In the genomic region with DNA sequence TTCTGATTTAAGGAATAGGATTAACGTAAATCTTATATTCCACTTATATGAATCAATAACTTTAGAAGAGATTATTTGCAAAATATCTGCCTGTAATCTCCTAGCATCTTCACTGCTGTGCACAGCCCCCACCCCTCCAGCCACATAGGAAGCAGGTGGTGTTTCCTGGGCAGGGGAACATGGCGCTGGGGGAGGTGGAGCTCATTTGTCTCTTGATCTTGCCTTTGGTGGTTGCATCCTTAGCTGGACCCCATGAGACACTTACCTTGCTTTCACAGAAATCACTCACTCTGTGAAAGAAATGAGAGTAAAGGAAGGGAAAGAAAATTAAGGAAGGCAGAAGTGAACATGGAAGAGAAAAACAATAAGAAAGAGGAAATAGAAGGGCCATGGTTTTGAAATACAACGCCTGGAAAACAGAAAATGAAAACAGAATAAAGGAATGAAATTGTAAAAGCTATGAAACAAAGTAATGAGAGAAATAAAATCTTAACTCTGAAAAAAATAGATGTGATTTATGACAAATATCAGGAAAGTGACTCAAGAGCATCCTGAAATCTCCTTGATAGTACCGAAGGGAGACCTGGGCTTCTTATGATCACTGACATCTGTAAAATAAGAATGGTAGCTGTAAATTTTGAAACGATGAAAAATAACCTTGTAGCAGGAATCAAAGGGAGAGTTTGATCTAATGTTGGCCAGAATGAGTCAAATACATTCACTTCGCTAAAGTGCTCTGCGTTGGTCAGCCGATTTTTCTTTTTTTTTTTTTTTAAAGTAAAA, we compare ENCODE assay signal across 10 cellular contexts. TPM values are rescaled to one million over a fixed set of nuclear protein-coding genes. Genes with fewer than 3 reads are reported as not detected.
DNase-seq lines count a peak whose midpoint lies in the region; ATAC-seq and TF ChIP-seq lines count a peak whose summit lies in the region.
"Had no signal": no experiment of that assay in that cellular context is flagged by ENCODE, and none has a peak within 500 bp of the region (broad histone marks: within the 10 kb centered on the region; RNA-seq: fewer than 3 reads in every experiment).

No MANE protein-coding gene starts in this region.

- CTCF ChIA-PET in activated CD4-positive, alpha-beta T cell treated with anti-CD3 and anti-CD28 coated beads for 36 hours (lab: Charles Lee) = interaction anchor here (0.7 to 3.2 kb wide), 10 partner anchors 16 to 1247 kb away, joined by 3 to 32 read pairs (median 3); partner anchors contain the start of genes RNASEH2B, SPRYD7 and TRIM13
- CTCF ChIA-PET in activated naive CD4-positive, alpha-beta T cell treated with anti-CD3 and anti-CD28 coated beads, Interleukin-2, amount 10 ng/mL, durations not matched to agents 7 days and 5 days (lab: Charles Lee) = interaction anchor here (0.6 to 7.4 kb wide), 5 partner anchors 18 to 895 kb away, joined by 3 to 84 read pairs (median 5); partner anchors contain the start of genes RNASEH2B and TRIM13

- H3K4me3 ChIP-seq in NB4 (ENCODE audit: low read depth, low read length) (no peak overlapping the region), thoracic aorta (peak overlapping the region; percentile 32)

- no peaks in the 10 kb centered on the region for H3K36me3 ChIP-seq in thoracic aorta

- no peak for TF ChIP-seq POLR2A in NB4 (IDR thresholded peaks at IDR 0.05; ENCODE audit: extremely low read depth, insufficient read length)

- H3K27me3 ChIP-seq in thoracic aorta (replicated peaks; ENCODE audit: insufficient read depth) = no peaks in the 10 kb centered on the region

- ATAC-seq in activated CD4-positive, alpha-beta T cell treated with anti-CD3 and anti-CD28 coated beads for 36 hours = peak; percentile 58
- ATAC-seq in thoracic aorta (ENCODE audit: insufficient number of reproducible peaks, low FRiP score, low read depth) = no peak
- ATAC-seq in SK-N-SH treated with all-trans-retinoic acid at 6 μM for 48 hours = no peak

- intact Hi-C loops in activated CD4-positive, alpha-beta T cell treated with anti-CD3 and anti-CD28 coated beads for 36 hours (cut with DNase I, micrococcal nuclease) = loop anchor here (2.0 to 5.0 kb wide), 4 partner anchors 655 to 896 kb away; partner anchors contain the start of gene TRIM13 (in 1 of the 2)

- no peak overlapping the region for H3K27ac ChIP-seq in thoracic aorta
- H3K27ac ChIP-seq: VCaP had no signal

- H3K27me3 Mint-ChIP-seq in activated CD4-positive, alpha-beta T cell treated with anti-CD3 and anti-CD28 coated beads for 36 hours = no peaks in the 10 kb centered on the region
- no peaks in the 10 kb centered on the region for H3K27me3 Mint-ChIP-seq in activated naive CD4-positive, alpha-beta T cell treated with anti-CD3 and anti-CD28 coated beads, Interleukin-2, amount 10 ng/mL, durations not matched to agents 7 days and 5 days

- DNase-seq in activated CD4-positive, alpha-beta T cell treated with anti-CD3 and anti-CD28 coated beads for 36 hours = peak; percentile 51
- DNase-seq in activated CD4-positive, alpha-beta T cell treated with anti-CD3 and anti-CD28 coated beads for 1 hour = no peak
- DNase-seq in NB4 (ENCODE audit: low read depth) (peak; percentile 73), thoracic aorta (ENCODE audit: low spot score) (no peak), NCI-H2171 treated with DMSO at 0.1 percent for 48 hours (lab: John Stamatoyannopoulos, UW) (no peak), NCI-H1105 treated with DMSO at 0.1 percent for 48 hours (lab: John Stamatoyannopoulos, UW) (no peak)
- peak; percentile 74 for DNase-seq in activated naive CD4-positive, alpha-beta T cell treated with anti-CD3 and anti-CD28 coated beads, Interleukin-2, amount 10 ng/mL, durations not matched to agents 7 days and 5 days
- DNase-seq: posterior cingulate gyrus had no signal

- H3K4me3 Mint-ChIP-seq in activated CD4-positive, alpha-beta T cell treated with anti-CD3 and anti-CD28 coated beads for 36 hours = peak overlapping the region; percentile 57
- peak overlapping the region; percentile 70 for H3K4me3 Mint-ChIP-seq in activated naive CD4-positive, alpha-beta T cell treated with anti-CD3 and anti-CD28 coated beads, Interleukin-2, amount 10 ng/mL, durations not matched to agents 7 days and 5 days

- H3K4me1 ChIP-seq in thoracic aorta (ENCODE audit: control insufficient read depth in 1 of 2, low read depth in 2 of 2) = peaks cover 0 to 8% of the 10 kb centered on the region in 2 donors

- H3K27ac Mint-ChIP-seq in activated CD4-positive, alpha-beta T cell treated with anti-CD3 and anti-CD28 coated beads for 36 hours = peak overlapping the region; percentile 91
- peak overlapping the region; percentile 98 for H3K27ac Mint-ChIP-seq in activated naive CD4-positive, alpha-beta T cell treated with anti-CD3 and anti-CD28 coated beads, Interleukin-2, amount 10 ng/mL, durations not matched to agents 7 days and 5 days

- POLR2A ChIA-PET in activated CD4-positive, alpha-beta T cell treated with anti-CD3 and anti-CD28 coated beads for 36 hours (lab: Charles Lee) = interaction anchor here (2.1 to 2.5 kb wide), 2 partner anchors 16 to 19 kb away, joined by 6 to 10 read pairs; partner anchors contain the start of gene RNASEH2B

- peaks cover 5% of the 10 kb centered on the region for H3K36me3 Mint-ChIP-seq in activated CD4-positive, alpha-beta T cell treated with anti-CD3 and anti-CD28 coated beads for 36 hours (ENCODE audit: low read depth)
- peaks cover 21% of the 10 kb centered on the region for H3K36me3 Mint-ChIP-seq in activated naive CD4-positive, alpha-beta T cell treated with anti-CD3 and anti-CD28 coated beads, Interleukin-2, amount 10 ng/mL, durations not matched to agents 7 days and 5 days

- H3K9me3 ChIP-seq in thoracic aorta = no peaks in the 10 kb centered on the region

- TF ChIP-seq CTCF in NB4 (IDR thresholded peaks at IDR 0.05; ENCODE audit: low read depth, low read length) = no peak
- TF ChIP-seq CTCF in thoracic aorta (IDR thresholded peaks at IDR 0.05) = no peak

- H3K9me3 Mint-ChIP-seq in activated CD4-positive, alpha-beta T cell treated with anti-CD3 and anti-CD28 coated beads for 36 hours (ENCODE audit: low read depth) = peaks cover 5% of the 10 kb centered on the region
- H3K9me3 Mint-ChIP-seq in activated naive CD4-positive, alpha-beta T cell treated with anti-CD3 and anti-CD28 coated beads, Interleukin-2, amount 10 ng/mL, durations not matched to agents 7 days and 5 days = peaks cover 6% of the 10 kb centered on the region

- peaks cover 40% of the 10 kb centered on the region for H3K4me1 Mint-ChIP-seq in activated CD4-positive, alpha-beta T cell treated with anti-CD3 and anti-CD28 coated beads for 36 hours
- H3K4me1 Mint-ChIP-seq in activated naive CD4-positive, alpha-beta T cell treated with anti-CD3 and anti-CD28 coated beads, Interleukin-2, amount 10 ng/mL, durations not matched to agents 7 days and 5 days = peaks cover 53% of the 10 kb centered on the region

TF ChIP-seq in SK-N-SH treated with all-trans-retinoic acid at 6 μM for 48 hours, 23 proteins besides CTCF, POLR2A, EP300 and RAD21 (continues in another document):
- no peak for TF ChIP-seq ESRRG (CRISPR knock-in tag; IDR thresholded peaks at IDR 0.05)
- no peak for TF ChIP-seq ZNF8 (CRISPR knock-in tag; IDR thresholded peaks at IDR 0.05)
- TF ChIP-seq PPARA (CRISPR knock-in tag; IDR thresholded peaks at IDR 0.05; ENCODE audit: borderline replicate concordance) = no peak
- TF ChIP-seq TSHZ2 (CRISPR knock-in tag; IDR thresholded peaks at IDR 0.05) = no peak
- TF ChIP-seq GLIS3 (CRISPR knock-in tag; IDR thresholded peaks at IDR 0.05) = no peak
- no peak for TF ChIP-seq ISL1 (CRISPR knock-in tag; IDR thresholded peaks at IDR 0.05)
- TF ChIP-seq, protein P1, sequence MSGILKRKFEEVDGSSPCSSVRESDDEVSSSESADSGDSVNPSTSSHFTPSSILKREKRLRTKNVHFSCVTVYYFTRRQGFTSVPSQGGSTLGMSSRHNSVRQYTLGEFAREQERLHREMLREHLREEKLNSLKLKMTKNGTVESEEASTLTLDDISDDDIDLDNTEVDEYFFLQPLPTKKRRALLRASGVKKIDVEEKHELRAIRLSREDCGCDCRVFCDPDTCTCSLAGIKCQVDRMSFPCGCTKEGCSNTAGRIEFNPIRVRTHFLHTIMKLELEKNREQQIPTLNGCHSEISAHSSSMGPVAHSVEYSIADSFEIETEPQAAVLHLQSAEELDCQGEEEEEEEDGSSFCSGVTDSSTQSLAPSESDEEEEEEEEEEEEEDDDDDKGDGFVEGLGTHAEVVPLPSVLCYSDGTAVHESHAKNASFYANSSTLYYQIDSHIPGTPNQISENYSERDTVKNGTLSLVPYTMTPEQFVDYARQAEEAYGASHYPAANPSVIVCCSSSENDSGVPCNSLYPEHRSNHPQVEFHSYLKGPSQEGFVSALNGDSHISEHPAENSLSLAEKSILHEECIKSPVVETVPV (CRISPR knock-in tag; IDR thresholded peaks at IDR 0.05) = no peak
- no peak for TF ChIP-seq TOX (CRISPR knock-in tag; IDR thresholded peaks at IDR 0.05; ENCODE audit: borderline replicate concordance)

RNA-seq across cellular contexts. Expression of gene RNASEH2B, which starts 17.2 kb away (rescaled TPM):
- total RNA-seq in activated CD4-positive, alpha-beta T cell treated with anti-CD3 and anti-CD28 coated beads for 36 hours = 10 to 100 TPM; 61.8 to 88.5 TPM
- 10 to 100 TPM; 37.2 to 79.7 TPM for total RNA-seq in thoracic aorta

RNA-seq across cellular contexts. Expression of gene DLEU7, which starts 48.9 kb away (rescaled TPM):
- not detected for total RNA-seq in activated CD4-positive, alpha-beta T cell treated with anti-CD3 and anti-CD28 coated beads for 36 hours
- under 1 TPM in 1 of 2 donors, not detected in 1; 0.14 TPM for total RNA-seq in thoracic aorta

Comparison
In these comparisons a context has a peak if more than half of its experiments do, and no peak if none do; other contexts are left out.
1. DNase-seq: peak in activated CD4-positive, alpha-beta T cell treated with anti-CD3 and anti-CD28 coated beads for 36 hours (single experiment), NB4 (single experiment) and activated naive CD4-positive, alpha-beta T cell treated with anti-CD3 and anti-CD28 coated beads, Interleukin-2, amount 10 ng/mL, durations not matched to agents 7 days and 5 days (single experiment); none in activated CD4-positive, alpha-beta T cell treated with anti-CD3 and anti-CD28 coated beads for 1 hour (single experiment), thoracic aorta (single experiment), NCI-H2171 treated with DMSO at 0.1 percent for 48 hours (single experiment) and NCI-H1105 treated with DMSO at 0.1 percent for 48 hours (single experiment).